ENCODE assay signal across 16 cellular contexts in the genomic region with DNA sequence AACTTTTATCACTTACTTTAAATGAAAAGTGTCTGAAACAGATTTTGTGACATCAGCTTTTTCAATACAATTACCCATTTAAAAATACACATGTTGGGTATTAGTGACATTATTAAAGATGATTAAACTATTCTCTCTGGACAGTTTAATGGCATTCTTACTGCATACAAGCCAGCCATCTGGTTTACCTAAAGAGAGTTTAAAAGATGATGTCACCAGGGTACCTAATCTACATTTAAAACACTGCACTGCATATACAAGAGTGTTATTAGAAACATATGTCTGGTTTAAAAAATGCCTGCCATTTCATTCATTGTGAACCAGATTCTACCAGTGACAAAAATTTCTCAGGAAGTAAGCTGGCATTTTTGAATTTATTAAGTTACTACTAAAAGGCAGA.
DNase-seq lines count a peak whose midpoint lies in the region; ATAC-seq and TF ChIP-seq lines count a peak whose summit lies in the region.
"Had no signal": no experiment of that assay in that cellular context is flagged by ENCODE, and none has a peak within 500 bp of the region (broad histone marks: within the 10 kb centered on the region; RNA-seq: fewer than 3 reads in every experiment).

No MANE protein-coding gene starts in this region.

- TF ChIP-seq CTCF in A673 (conservative IDR thresholded peaks at IDR 0.05; ENCODE audit: low read depth, low read length) (no peak), glutamatergic neuron (IDR thresholded peaks at IDR 0.05; ENCODE audit: partially characterized antibody, unreplicated experiment) (no peak), WERI-Rb-1 (IDR thresholded peaks at IDR 0.05; ENCODE audit: low read depth, low read length) (no peak)

- no peaks in the 10 kb centered on the region for H3K36me3 Mint-ChIP-seq in glutamatergic neuron (ENCODE audit: unreplicated experiment)

- POLR2A ChIA-PET in A673 (lab: Charles Lee; ENCODE audit: low non-redundant PET), result no interaction called here

- intact Hi-C loops in A673 (cut with micrococcal nuclease; ENCODE audit: unreplicated experiment), result no loop called here

- CTCF ChIA-PET in A673 (lab: Charles Lee), result no interaction called here

- no TSS peak for BruUV-seq in A673 (replicated peaks; lab: Mats Ljungman, UMichigan)

- H3K36me3 ChIP-seq in A673 (ENCODE audit: insufficient read depth, low read length, poor library complexity, severe bottlenecking), result no peaks in the 10 kb centered on the region
- H3K36me3 ChIP-seq in SK-N-MC (ENCODE audit: insufficient read depth, low read length), result no peaks in the 10 kb centered on the region
- H3K36me3 ChIP-seq in WERI-Rb-1, result no peaks in the 10 kb centered on the region

- H3K27me3 ChIP-seq in A673 (replicated peaks; ENCODE audit: insufficient read depth, low read depth, low read length, poor library complexity), result no peaks in the 10 kb centered on the region
- no peaks in the 10 kb centered on the region for H3K27me3 ChIP-seq in WERI-Rb-1 (ENCODE audit: insufficient read depth, low read depth, severe bottlenecking)

- H3K4me1 ChIP-seq in A673 (ENCODE audit: insufficient read depth, low read length, poor library complexity, severe bottlenecking), result no peaks in the 10 kb centered on the region

- H3K4me3 ChIP-seq in A673 (ENCODE audit: low read depth, low read length, poor library complexity, severe bottlenecking) (no peak overlapping the region), SK-N-MC (peak overlapping the region; percentile 58), WERI-Rb-1 (ENCODE audit: low read depth, low read length) (no peak overlapping the region)

- H3K27ac Mint-ChIP-seq in glutamatergic neuron (ENCODE audit: unreplicated experiment), result peak overlapping the region; percentile 24
- H3K27ac Mint-ChIP-seq: B cell; CD4-positive, alpha-beta T cell; HFFc6 had no signal

- no peaks in the 10 kb centered on the region for H3K9me3 ChIP-seq in A673 (ENCODE audit: low read depth, low read length, poor library complexity, severe bottlenecking)
- H3K9me3 ChIP-seq in SK-N-MC (ENCODE audit: low read depth, low read length), result no peaks in the 10 kb centered on the region; the same call in 1 of the 2 replicates
- H3K9me3 ChIP-seq in WERI-Rb-1 (ENCODE audit: severe bottlenecking), result no peaks in the 10 kb centered on the region

- H3K4me3 Mint-ChIP-seq in glutamatergic neuron (ENCODE audit: unreplicated experiment), result no peak overlapping the region
- H3K4me3 Mint-ChIP-seq: B cell; CD4-positive, alpha-beta T cell; HFFc6 had no signal

- no peak for ATAC-seq in left lobe of liver
- ATAC-seq: HepG2 had no signal

- peaks cover 15% of the 10 kb centered on the region for H3K4me1 Mint-ChIP-seq in glutamatergic neuron (ENCODE audit: low read depth, unreplicated experiment)
- H3K4me1 Mint-ChIP-seq: B cell had no signal

- H3K9me3 Mint-ChIP-seq in glutamatergic neuron (ENCODE audit: unreplicated experiment), result no peaks in the 10 kb centered on the region

- DNase-seq in A673 (ENCODE audit: low spot score) (peak; percentile 4), DMS 273 treated with DMSO at 0.1 percent for 48 hours (lab: John Stamatoyannopoulos, UW) (peak; percentile 18), SK-N-MC (ENCODE audit: low read depth, low spot score) (peak; percentile 96), glutamatergic neuron (no peak), occipital lobe (lab: John Stamatoyannopoulos, UW) (no peak), left lobe of liver (ENCODE audit: low spot score) (no peak), WERI-Rb-1 (no peak)
- DNase-seq: C1 segment of cervical spinal cord; Calu3; CD4-positive, alpha-beta T cell; DND-41; GDM1; HCEC 1CT; HFFc6 had no signal

- H3K9ac ChIP-seq in SK-N-MC (ENCODE audit: insufficient read length), result peak overlapping the region; percentile 77

- no peaks in the 10 kb centered on the region for H3K27me3 Mint-ChIP-seq in glutamatergic neuron (ENCODE audit: unreplicated experiment)
- H3K27me3 Mint-ChIP-seq: B cell; CD4-positive, alpha-beta T cell had no signal

- H3K27ac ChIP-seq in A673 (ENCODE audit: low read depth, low read length, poor library complexity, severe bottlenecking) (no peak overlapping the region), SK-N-MC (peak overlapping the region; percentile 99), WERI-Rb-1 (no peak overlapping the region)

Comparison
In these comparisons a context has a peak if more than half of its experiments do, and no peak if none do; other contexts are left out.
1. DNase-seq: peak in A673 (single experiment), DMS 273 treated with DMSO at 0.1 percent for 48 hours (single experiment) and SK-N-MC (single experiment); none in glutamatergic neuron (single experiment), occipital lobe (single experiment), left lobe of liver (single experiment) and WERI-Rb-1 (single experiment).